ENCODE assay signal across 1 cellular context in the genomic region with DNA sequence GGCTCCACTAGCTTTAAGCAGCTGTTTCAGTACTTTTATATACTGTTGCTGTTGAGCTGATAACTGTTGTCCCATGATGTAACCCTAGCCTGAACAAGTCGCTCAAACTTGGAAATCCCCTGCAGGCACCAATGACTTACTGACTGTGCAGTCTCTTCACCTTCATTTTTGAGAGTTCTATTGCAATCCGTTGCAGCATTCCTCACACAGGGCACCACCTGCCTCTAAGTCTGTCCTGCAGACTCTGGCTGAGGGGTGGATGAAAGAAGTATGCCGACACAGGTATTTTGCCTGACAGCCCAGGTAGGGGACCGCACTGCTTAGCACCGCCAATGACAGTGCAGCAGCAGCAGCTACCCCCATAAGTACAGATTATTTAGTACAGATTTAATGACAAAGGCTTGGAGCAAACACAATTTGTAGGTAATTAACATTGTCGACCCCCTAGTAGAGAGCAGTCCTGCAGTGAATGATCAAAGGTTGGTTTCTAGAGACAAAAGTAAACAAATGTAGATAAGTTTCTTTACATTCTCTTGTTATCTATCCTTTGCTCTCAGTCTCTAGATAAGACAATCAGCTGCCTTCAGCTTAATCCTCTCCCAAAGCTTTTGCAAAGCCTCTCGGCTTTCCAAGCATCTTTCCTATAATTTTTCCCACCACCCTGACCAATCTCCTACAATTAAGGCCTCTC.
TF ChIP-seq lines count a peak whose summit lies in the region.

No MANE protein-coding gene starts in this region.

TF ChIP-seq in HepG2, 621 proteins besides CTCF, POLR2A, EP300 and RAD21 (continued from another document and continues in another):
- TF ChIP-seq RBFOX2 (IDR thresholded peaks at IDR 0.05; ENCODE audit: low read depth, low read length) = no peak
- TF ChIP-seq, protein P1, sequence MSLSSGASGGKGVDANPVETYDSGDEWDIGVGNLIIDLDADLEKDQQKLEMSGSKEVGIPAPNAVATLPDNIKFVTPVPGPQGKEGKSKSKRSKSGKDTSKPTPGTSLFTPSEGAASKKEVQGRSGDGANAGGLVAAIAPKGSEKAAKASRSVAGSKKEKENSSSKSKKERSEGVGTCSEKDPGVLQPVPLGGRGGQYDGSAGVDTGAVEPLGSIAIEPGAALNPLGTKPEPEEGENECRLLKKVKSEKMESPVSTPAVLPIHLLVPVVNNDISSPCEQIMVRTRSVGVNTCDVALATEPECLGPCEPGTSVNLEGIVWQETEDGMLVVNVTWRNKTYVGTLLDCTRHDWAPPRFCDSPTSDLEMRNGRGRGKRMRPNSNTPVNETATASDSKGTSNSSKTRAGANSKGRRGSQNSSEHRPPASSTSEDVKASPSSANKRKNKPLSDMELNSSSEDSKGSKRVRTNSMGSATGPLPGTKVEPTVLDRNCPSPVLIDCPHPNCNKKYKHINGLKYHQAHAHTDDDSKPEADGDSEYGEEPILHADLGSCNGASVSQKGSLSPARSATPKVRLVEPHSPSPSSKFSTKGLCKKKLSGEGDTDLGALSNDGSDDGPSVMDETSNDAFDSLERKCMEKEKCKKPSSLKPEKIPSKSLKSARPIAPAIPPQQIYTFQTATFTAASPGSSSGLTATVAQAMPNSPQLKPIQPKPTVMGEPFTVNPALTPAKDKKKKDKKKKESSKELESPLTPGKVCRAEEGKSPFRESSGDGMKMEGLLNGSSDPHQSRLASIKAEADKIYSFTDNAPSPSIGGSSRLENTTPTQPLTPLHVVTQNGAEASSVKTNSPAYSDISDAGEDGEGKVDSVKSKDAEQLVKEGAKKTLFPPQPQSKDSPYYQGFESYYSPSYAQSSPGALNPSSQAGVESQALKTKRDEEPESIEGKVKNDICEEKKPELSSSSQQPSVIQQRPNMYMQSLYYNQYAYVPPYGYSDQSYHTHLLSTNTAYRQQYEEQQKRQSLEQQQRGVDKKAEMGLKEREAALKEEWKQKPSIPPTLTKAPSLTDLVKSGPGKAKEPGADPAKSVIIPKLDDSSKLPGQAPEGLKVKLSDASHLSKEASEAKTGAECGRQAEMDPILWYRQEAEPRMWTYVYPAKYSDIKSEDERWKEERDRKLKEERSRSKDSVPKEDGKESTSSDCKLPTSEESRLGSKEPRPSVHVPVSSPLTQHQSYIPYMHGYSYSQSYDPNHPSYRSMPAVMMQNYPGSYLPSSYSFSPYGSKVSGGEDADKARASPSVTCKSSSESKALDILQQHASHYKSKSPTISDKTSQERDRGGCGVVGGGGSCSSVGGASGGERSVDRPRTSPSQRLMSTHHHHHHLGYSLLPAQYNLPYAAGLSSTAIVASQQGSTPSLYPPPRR (CRISPR knock-in tag; IDR thresholded peaks at IDR 0.05; ENCODE audit: borderline replicate concordance) = no peak
- no peak for TF ChIP-seq JUNB (CRISPR knock-in tag; IDR thresholded peaks at IDR 0.05; ENCODE audit: borderline replicate concordance)
- TF ChIP-seq TCF7L2 (IDR thresholded peaks at IDR 0.05; ENCODE audit: low read depth, low read length) = peak; percentile 73; the same call in 1 of the 2 replicates
- TF ChIP-seq, protein P2, sequence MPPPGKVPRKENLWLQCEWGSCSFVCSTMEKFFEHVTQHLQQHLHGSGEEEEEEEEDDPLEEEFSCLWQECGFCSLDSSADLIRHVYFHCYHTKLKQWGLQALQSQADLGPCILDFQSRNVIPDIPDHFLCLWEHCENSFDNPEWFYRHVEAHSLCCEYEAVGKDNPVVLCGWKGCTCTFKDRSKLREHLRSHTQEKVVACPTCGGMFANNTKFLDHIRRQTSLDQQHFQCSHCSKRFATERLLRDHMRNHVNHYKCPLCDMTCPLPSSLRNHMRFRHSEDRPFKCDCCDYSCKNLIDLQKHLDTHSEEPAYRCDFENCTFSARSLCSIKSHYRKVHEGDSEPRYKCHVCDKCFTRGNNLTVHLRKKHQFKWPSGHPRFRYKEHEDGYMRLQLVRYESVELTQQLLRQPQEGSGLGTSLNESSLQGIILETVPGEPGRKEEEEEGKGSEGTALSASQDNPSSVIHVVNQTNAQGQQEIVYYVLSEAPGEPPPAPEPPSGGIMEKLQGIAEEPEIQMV (CRISPR knock-in tag; IDR thresholded peaks at IDR 0.05; ENCODE audit: low read depth) = no peak
- TF ChIP-seq ZNF207 (IDR thresholded peaks at IDR 0.05; ENCODE audit: borderline replicate concordance) = no peak
- TF ChIP-seq, protein P3, sequence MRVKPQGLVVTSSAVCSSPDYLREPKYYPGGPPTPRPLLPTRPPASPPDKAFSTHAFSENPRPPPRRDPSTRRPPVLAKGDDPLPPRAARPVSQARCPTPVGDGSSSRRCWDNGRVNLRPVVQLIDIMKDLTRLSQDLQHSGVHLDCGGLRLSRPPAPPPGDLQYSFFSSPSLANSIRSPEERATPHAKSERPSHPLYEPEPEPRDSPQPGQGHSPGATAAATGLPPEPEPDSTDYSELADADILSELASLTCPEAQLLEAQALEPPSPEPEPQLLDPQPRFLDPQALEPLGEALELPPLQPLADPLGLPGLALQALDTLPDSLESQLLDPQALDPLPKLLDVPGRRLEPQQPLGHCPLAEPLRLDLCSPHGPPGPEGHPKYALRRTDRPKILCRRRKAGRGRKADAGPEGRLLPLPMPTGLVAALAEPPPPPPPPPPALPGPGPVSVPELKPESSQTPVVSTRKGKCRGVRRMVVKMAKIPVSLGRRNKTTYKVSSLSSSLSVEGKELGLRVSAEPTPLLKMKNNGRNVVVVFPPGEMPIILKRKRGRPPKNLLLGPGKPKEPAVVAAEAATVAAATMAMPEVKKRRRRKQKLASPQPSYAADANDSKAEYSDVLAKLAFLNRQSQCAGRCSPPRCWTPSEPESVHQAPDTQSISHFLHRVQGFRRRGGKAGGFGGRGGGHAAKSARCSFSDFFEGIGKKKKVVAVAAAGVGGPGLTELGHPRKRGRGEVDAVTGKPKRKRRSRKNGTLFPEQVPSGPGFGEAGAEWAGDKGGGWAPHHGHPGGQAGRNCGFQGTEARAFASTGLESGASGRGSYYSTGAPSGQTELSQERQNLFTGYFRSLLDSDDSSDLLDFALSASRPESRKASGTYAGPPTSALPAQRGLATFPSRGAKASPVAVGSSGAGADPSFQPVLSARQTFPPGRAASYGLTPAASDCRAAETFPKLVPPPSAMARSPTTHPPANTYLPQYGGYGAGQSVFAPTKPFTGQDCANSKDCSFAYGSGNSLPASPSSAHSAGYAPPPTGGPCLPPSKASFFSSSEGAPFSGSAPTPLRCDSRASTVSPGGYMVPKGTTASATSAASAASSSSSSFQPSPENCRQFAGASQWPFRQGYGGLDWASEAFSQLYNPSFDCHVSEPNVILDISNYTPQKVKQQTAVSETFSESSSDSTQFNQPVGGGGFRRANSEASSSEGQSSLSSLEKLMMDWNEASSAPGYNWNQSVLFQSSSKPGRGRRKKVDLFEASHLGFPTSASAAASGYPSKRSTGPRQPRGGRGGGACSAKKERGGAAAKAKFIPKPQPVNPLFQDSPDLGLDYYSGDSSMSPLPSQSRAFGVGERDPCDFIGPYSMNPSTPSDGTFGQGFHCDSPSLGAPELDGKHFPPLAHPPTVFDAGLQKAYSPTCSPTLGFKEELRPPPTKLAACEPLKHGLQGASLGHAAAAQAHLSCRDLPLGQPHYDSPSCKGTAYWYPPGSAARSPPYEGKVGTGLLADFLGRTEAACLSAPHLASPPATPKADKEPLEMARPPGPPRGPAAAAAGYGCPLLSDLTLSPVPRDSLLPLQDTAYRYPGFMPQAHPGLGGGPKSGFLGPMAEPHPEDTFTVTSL (CRISPR knock-in tag; IDR thresholded peaks at IDR 0.05; ENCODE audit: borderline replicate concordance) = no peak
- no peak for TF ChIP-seq EHMT2 (IDR thresholded peaks at IDR 0.05; ENCODE audit: borderline replicate concordance, low read depth, low read length)
- no peak for TF ChIP-seq ZSCAN30 (CRISPR knock-in tag; IDR thresholded peaks at IDR 0.05)
- TF ChIP-seq MIER2 (CRISPR knock-in tag; IDR thresholded peaks at IDR 0.05) = no peak
- TF ChIP-seq TBX3 (IDR thresholded peaks at IDR 0.05; ENCODE audit: borderline replicate concordance) = no peak
- no peak for TF ChIP-seq SP4 (CRISPR knock-in tag; IDR thresholded peaks at IDR 0.05)
- no peak for TF ChIP-seq ELF3 (CRISPR knock-in tag; IDR thresholded peaks at IDR 0.05)
- TF ChIP-seq, protein P4, sequence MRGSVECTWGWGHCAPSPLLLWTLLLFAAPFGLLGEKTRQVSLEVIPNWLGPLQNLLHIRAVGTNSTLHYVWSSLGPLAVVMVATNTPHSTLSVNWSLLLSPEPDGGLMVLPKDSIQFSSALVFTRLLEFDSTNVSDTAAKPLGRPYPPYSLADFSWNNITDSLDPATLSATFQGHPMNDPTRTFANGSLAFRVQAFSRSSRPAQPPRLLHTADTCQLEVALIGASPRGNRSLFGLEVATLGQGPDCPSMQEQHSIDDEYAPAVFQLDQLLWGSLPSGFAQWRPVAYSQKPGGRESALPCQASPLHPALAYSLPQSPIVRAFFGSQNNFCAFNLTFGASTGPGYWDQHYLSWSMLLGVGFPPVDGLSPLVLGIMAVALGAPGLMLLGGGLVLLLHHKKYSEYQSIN (CRISPR knock-in tag; IDR thresholded peaks at IDR 0.05; ENCODE audit: borderline replicate concordance) = no peak
- TF ChIP-seq, protein P5, sequence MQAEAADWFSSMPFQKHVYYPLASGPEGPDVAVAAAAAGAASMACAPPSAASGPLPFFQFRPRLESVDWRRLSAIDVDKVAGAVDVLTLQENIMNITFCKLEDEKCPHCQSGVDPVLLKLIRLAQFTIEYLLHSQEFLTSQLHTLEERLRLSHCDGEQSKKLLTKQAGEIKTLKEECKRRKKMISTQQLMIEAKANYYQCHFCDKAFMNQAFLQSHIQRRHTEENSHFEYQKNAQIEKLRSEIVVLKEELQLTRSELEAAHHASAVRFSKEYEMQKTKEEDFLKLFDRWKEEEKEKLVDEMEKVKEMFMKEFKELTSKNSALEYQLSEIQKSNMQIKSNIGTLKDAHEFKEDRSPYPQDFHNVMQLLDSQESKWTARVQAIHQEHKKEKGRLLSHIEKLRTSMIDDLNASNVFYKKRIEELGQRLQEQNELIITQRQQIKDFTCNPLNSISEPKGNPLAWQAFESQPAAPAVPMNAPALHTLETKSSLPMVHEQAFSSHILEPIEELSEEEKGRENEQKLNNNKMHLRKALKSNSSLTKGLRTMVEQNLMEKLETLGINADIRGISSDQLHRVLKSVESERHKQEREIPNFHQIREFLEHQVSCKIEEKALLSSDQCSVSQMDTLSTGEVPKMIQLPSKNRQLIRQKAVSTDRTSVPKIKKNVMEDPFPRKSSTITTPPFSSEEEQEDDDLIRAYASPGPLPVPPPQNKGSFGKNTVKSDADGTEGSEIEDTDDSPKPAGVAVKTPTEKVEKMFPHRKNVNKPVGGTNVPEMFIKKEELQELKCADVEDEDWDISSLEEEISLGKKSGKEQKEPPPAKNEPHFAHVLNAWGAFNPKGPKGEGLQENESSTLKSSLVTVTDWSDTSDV (CRISPR knock-in tag; IDR thresholded peaks at IDR 0.05) = no peak
- no peak for TF ChIP-seq TP53 (CRISPR knock-in tag; conservative IDR thresholded peaks at IDR 0.05)
- TF ChIP-seq HMG20B (CRISPR knock-in tag; conservative IDR thresholded peaks at IDR 0.05) = no peak
- no peak for TF ChIP-seq ZNF441 (CRISPR knock-in tag; IDR thresholded peaks at IDR 0.05; ENCODE audit: borderline replicate concordance)
- no peak for TF ChIP-seq CHD4 (IDR thresholded peaks at IDR 0.05; ENCODE audit: borderline replicate concordance, low read length)
- TF ChIP-seq, protein P6, sequence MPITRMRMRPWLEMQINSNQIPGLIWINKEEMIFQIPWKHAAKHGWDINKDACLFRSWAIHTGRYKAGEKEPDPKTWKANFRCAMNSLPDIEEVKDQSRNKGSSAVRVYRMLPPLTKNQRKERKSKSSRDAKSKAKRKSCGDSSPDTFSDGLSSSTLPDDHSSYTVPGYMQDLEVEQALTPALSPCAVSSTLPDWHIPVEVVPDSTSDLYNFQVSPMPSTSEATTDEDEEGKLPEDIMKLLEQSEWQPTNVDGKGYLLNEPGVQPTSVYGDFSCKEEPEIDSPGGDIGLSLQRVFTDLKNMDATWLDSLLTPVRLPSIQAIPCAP (CRISPR knock-in tag; IDR thresholded peaks at IDR 0.05; ENCODE audit: low read depth) = no peak
- no peak for TF ChIP-seq MED13 (CRISPR knock-in tag; IDR thresholded peaks at IDR 0.05)
- no peak for TF ChIP-seq PAF1 (CRISPR knock-in tag; IDR thresholded peaks at IDR 0.05)
- TF ChIP-seq SRY (CRISPR knock-in tag; IDR thresholded peaks at IDR 0.05) = no peak
- TF ChIP-seq, protein P7, sequence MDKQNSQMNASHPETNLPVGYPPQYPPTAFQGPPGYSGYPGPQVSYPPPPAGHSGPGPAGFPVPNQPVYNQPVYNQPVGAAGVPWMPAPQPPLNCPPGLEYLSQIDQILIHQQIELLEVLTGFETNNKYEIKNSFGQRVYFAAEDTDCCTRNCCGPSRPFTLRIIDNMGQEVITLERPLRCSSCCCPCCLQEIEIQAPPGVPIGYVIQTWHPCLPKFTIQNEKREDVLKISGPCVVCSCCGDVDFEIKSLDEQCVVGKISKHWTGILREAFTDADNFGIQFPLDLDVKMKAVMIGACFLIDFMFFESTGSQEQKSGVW (CRISPR knock-in tag; IDR thresholded peaks at IDR 0.05; ENCODE audit: borderline replicate concordance) = no peak
- TF ChIP-seq YEATS4 (CRISPR knock-in tag; IDR thresholded peaks at IDR 0.05; ENCODE audit: borderline replicate concordance) = no peak
- TF ChIP-seq MIER3 (CRISPR knock-in tag; IDR thresholded peaks at IDR 0.05; ENCODE audit: borderline replicate concordance) = no peak
- TF ChIP-seq, protein P8, sequence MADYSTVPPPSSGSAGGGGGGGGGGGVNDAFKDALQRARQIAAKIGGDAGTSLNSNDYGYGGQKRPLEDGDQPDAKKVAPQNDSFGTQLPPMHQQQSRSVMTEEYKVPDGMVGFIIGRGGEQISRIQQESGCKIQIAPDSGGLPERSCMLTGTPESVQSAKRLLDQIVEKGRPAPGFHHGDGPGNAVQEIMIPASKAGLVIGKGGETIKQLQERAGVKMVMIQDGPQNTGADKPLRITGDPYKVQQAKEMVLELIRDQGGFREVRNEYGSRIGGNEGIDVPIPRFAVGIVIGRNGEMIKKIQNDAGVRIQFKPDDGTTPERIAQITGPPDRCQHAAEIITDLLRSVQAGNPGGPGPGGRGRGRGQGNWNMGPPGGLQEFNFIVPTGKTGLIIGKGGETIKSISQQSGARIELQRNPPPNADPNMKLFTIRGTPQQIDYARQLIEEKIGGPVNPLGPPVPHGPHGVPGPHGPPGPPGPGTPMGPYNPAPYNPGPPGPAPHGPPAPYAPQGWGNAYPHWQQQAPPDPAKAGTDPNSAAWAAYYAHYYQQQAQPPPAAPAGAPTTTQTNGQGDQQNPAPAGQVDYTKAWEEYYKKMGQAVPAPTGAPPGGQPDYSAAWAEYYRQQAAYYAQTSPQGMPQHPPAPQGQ (CRISPR knock-in tag; IDR thresholded peaks at IDR 0.05; ENCODE audit: borderline replicate concordance) = no peak
- no peak for TF ChIP-seq DPF2 (CRISPR knock-in tag; IDR thresholded peaks at IDR 0.05; ENCODE audit: borderline replicate concordance, low read depth)
- TF ChIP-seq SOX6 (IDR thresholded peaks at IDR 0.05) = no peak
- TF ChIP-seq SOX6 (CRISPR knock-in tag; IDR thresholded peaks at IDR 0.05) = peak; percentile 23; the same call in 1 of the 2 replicates
- TF ChIP-seq, protein P9, sequence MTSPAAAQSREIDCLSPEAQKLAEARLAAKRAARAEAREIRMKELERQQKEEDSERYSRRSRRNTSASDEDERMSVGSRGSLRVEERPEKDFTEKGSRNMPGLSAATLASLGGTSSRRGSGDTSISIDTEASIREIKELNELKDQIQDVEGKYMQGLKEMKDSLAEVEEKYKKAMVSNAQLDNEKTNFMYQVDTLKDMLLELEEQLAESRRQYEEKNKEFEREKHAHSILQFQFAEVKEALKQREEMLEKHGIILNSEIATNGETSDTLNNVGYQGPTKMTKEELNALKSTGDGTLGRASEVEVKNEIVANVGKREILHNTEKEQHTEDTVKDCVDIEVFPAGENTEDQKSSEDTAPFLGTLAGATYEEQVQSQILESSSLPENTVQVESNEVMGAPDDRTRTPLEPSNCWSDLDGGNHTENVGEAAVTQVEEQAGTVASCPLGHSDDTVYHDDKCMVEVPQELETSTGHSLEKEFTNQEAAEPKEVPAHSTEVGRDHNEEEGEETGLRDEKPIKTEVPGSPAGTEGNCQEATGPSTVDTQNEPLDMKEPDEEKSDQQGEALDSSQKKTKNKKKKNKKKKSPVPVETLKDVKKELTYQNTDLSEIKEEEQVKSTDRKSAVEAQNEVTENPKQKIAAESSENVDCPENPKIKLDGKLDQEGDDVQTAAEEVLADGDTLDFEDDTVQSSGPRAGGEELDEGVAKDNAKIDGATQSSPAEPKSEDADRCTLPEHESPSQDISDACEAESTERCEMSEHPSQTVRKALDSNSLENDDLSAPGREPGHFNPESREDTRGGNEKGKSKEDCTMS (CRISPR knock-in tag; conservative IDR thresholded peaks at IDR 0.05) = no peak
